Comparison of ENCODE assay signal across 7 cellular contexts in the genomic region with DNA sequence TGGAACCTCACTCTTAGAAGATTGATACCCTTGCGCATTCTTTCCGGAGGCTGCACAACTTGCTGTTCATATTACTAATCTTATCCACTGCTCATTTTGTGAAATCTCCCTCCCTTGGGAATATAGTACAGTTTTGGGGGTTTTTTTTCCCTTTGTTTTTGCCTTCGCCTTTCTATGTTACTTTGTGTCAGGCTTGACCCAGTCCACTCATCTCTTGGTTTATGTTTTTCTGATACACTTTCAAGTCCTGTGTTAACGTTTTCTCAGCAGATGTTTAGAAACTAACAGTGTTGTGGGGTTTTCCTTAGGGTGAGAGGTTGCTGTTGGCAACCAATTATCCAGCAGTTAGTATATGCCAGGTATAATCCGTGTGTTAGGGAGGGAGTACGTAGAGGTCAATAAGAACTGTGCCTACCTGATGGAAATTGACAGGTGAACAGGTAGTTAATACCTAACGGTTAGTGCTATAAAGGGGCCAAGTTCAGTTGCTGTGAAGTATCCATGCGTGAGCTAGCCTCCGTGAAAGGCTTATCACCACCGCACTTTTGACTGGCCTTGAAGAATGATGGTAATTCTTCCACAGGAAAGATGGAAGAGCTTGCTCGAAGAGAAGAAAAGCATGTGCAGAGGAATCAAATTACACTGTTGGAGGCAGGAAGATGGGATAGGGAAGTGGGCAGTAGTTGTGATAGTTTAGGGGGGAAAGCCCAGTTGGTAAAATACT. TPM values are rescaled to one million over a fixed set of nuclear protein-coding genes. Genes with fewer than 3 reads are reported as not detected.
DNase-seq lines count a peak whose midpoint lies in the region; ATAC-seq and TF ChIP-seq lines count a peak whose summit lies in the region.
"Had no signal": no experiment of that assay in that cellular context is flagged by ENCODE, and none has a peak within 500 bp of the region (broad histone marks: within the 10 kb centered on the region; RNA-seq: fewer than 3 reads in every experiment).

No MANE protein-coding gene starts in this region.

- no peaks in the 10 kb centered on the region for H3K9me3 Mint-ChIP-seq in stimulated activated effector memory CD8-positive, alpha-beta T cell treated with anti-CD3 and anti-CD28 coated beads, Interleukin-12 subunit alpha, Interleukin-12 subunit beta, amount 100 ng/mL, for 72 hours

- H3K27ac Mint-ChIP-seq in stimulated activated effector memory CD8-positive, alpha-beta T cell treated with anti-CD3 and anti-CD28 coated beads, Interleukin-12 subunit alpha, Interleukin-12 subunit beta, amount 100 ng/mL, for 72 hours = peak overlapping the region; percentile 98

- peaks cover 64% of the 10 kb centered on the region for H3K36me3 Mint-ChIP-seq in stimulated activated effector memory CD8-positive, alpha-beta T cell treated with anti-CD3 and anti-CD28 coated beads, Interleukin-12 subunit alpha, Interleukin-12 subunit beta, amount 100 ng/mL, for 72 hours

- ATAC-seq in stimulated activated effector memory CD8-positive, alpha-beta T cell treated with anti-CD3 and anti-CD28 coated beads, Interleukin-12 subunit alpha, Interleukin-12 subunit beta, amount 100 ng/mL, for 72 hours = no peak
- ATAC-seq in esophagus mucosa = no peak

- peak overlapping the region; percentile 86 for H3K4me3 Mint-ChIP-seq in stimulated activated effector memory CD8-positive, alpha-beta T cell treated with anti-CD3 and anti-CD28 coated beads, Interleukin-12 subunit alpha, Interleukin-12 subunit beta, amount 100 ng/mL, for 72 hours

- peaks cover 40% of the 10 kb centered on the region for H3K4me1 Mint-ChIP-seq in stimulated activated effector memory CD8-positive, alpha-beta T cell treated with anti-CD3 and anti-CD28 coated beads, Interleukin-12 subunit alpha, Interleukin-12 subunit beta, amount 100 ng/mL, for 72 hours

- no peak for TF ChIP-seq CTCF in epithelial cell of proximal tubule (conservative IDR thresholded peaks at IDR 0.05; ENCODE audit: low read depth, low read length)

- DNase-seq in DMS 273 (lab: John Stamatoyannopoulos, UW; ENCODE audit: unreplicated experiment) = peak; percentile 62
- DNase-seq in NCI-H526 (lab: John Stamatoyannopoulos, UW) = peak; percentile 27 to 39
- no peak for DNase-seq in epithelial cell of proximal tubule (ENCODE audit: low read depth)
- DNase-seq in stimulated activated effector memory CD8-positive, alpha-beta T cell treated with anti-CD3 and anti-CD28 coated beads, Interleukin-12 subunit alpha, Interleukin-12 subunit beta, amount 100 ng/mL, for 72 hours (ENCODE audit: low spot score in 2 of 2) = no peak
- no peak for DNase-seq in activated gamma-delta T cell treated with Interleukin-2 at 50 U/mL for 16 hours

- peak overlapping the region; percentile 90 for H3K4me3 ChIP-seq in epithelial cell of proximal tubule (ENCODE audit: low read depth, low read length)

RNA-seq across cellular contexts. Expression of a gene that starts 1.4 kb away (rescaled TPM):
- total RNA-seq in epithelial cell of proximal tubule (9.1 and 23.9 TPM in 2 replicates), esophagus mucosa (9.6 TPM)

RNA-seq across cellular contexts. Expression of a gene that starts 2.0 kb away (rescaled TPM):
- total RNA-seq in epithelial cell of proximal tubule (15.7 and 19.5 TPM in 2 replicates), esophagus mucosa (17.4 TPM)

RNA-seq across cellular contexts. Expression of a gene that starts 21.1 kb away (rescaled TPM):
- not detected in 2 replicates for total RNA-seq in epithelial cell of proximal tubule
- total RNA-seq in esophagus mucosa = not detected
- total RNA-seq: T-helper 2 cell treated with Interferon-gamma antibody and Interleukin-4, amounts not matched to agents 100 ng/mL and 5 ng/mL, for 36 hours had no signal

RNA-seq across cellular contexts. Expression of a gene that starts 31.9 kb away (rescaled TPM):
- total RNA-seq in epithelial cell of proximal tubule (not detected in 2 replicates), esophagus mucosa (not detected)
- total RNA-seq: T-helper 2 cell treated with Interferon-gamma antibody and Interleukin-4, amounts not matched to agents 100 ng/mL and 5 ng/mL, for 36 hours had no signal

RNA-seq across cellular contexts. Expression of a gene that starts 35.1 kb away (rescaled TPM):
- 0.58 and 2.2 TPM in 2 replicates for total RNA-seq in epithelial cell of proximal tubule
- total RNA-seq in esophagus mucosa = 0.56 TPM

Comparison
In these comparisons a context has a peak if more than half of its experiments do, and no peak if none do; other contexts are left out.
1. DNase-seq: peak in DMS 273 (single experiment) and NCI-H526 (2 of 2); none in epithelial cell of proximal tubule (single experiment), stimulated activated effector memory CD8-positive, alpha-beta T cell treated with anti-CD3 and anti-CD28 coated beads, Interleukin-12 subunit alpha, Interleukin-12 subunit beta, amount 100 ng/mL, for 72 hours (0 of 2) and activated gamma-delta T cell treated with Interleukin-2 at 50 U/mL for 16 hours (single experiment).